In the genomic region with DNA sequence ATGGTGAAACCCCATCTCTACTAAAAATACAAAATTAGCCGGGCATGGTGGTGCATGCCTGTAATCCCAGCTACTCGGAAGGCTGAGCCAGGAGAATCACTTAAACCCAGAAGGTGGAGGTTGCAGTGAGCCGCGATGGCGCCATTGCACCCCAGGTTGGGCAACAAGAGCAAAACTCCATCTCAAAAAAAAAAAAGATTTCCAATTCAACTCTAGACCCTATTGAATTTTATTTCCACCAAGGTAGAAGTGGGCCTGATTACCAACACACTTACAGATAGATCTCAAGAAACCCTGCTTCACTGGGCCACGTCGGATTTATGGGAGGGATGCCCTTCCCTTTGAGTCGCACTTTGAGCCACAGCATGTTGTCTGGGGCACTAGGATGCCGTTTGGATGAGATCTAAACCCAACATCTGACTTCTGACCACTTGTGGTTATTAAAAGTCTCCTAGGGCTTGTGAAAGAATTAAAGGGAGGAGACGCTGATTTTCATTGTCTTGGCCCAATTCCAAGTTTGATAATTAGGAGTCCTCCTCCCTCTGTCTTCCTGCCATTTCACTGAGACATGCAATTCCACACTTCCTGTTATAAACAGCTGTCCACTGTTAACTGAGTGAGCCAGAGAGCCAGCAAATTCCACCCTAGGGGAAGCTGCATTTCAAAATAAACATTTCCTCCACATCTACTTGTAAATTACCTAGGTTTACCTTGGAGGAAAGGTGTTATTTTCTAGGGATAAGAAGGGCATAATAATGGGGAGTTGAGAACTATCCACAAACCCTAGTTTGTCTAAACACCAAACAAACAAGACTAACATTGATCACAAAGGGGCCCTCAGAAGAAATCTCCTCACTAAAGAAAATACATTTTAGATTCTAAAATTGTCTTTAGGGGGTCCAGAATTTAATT, we compare ENCODE assay signal across 8 cellular contexts. TPM values are rescaled to one million over a fixed set of nuclear protein-coding genes. Genes with fewer than 3 reads are reported as not detected.
A peak's percentile ranks its signal among the peaks of the same experiment; 100 is the strongest.
DNase-seq lines count a peak whose midpoint lies in the region; ATAC-seq, FAIRE-seq and TF ChIP-seq lines count a peak whose summit lies in the region.

No MANE protein-coding gene starts in this region.

- no peaks in the 10 kb centered on the region for H3K27me3 ChIP-seq in endothelial cell of umbilical vein (ENCODE audit: control insufficient read depth in 2 of 2, insufficient read depth in 2 of 2, low read length in 2 of 2)

- DNase-seq in H54 (ENCODE audit: insufficient read length, low spot score) = peak; percentile 42
- DNase-seq in NCI-H524 treated with DMSO at 0.1 percent for 48 hours (lab: John Stamatoyannopoulos, UW) = peak; percentile 87
- peak; percentile 81 for DNase-seq in endothelial cell of umbilical vein (ENCODE audit: low read depth, low spot score)
- DNase-seq in osteocyte (ENCODE audit: extremely low spot score, unreplicated experiment) = no peak
- no peak for DNase-seq in HK-2 (ENCODE audit: unreplicated experiment)
- no peak for DNase-seq in HPDE6-E6E7 (ENCODE audit: extremely low spot score)
- DNase-seq in DMS114 treated with DMSO at 0.1 percent for 48 hours (lab: John Stamatoyannopoulos, UW; ENCODE audit: unreplicated experiment) = no peak

- CTCF ChIA-PET in endothelial cell of umbilical vein (lab: Charles Lee) = interaction anchor here (1.3 to 4.3 kb wide), 3 partner anchors 17 to 37 kb away, joined by 3 to 40 read pairs (median 4); no protein-coding TSS in a partner anchor

- H2AFZ ChIP-seq in endothelial cell of umbilical vein (ENCODE audit: low read depth, low read length) = no peak overlapping the region

- no peaks in the 10 kb centered on the region for H3K79me2 ChIP-seq in endothelial cell of umbilical vein (ENCODE audit: control insufficient read depth, insufficient read depth, low read length)

- H3K9me3 ChIP-seq in endothelial cell of umbilical vein (replicated peaks; ENCODE audit: control insufficient read depth, insufficient read depth, low read length) = no peaks in the 10 kb centered on the region

- no peaks in the 10 kb centered on the region for H3K36me3 Mint-ChIP-seq in osteocyte (ENCODE audit: unreplicated experiment)

- ATAC-seq in GM18498 (IDR thresholded peaks at IDR 0.05; ENCODE audit: unreplicated experiment) = no peak

- H3K4me3 Mint-ChIP-seq in osteocyte (ENCODE audit: unreplicated experiment) = no peak overlapping the region

- peaks cover 29% of the 10 kb centered on the region for H3K4me1 ChIP-seq in endothelial cell of umbilical vein (ENCODE audit: control insufficient read depth, extremely low read depth, insufficient read depth, low read length)

- peaks cover 29% of the 10 kb centered on the region for H3K4me1 Mint-ChIP-seq in osteocyte (ENCODE audit: unreplicated experiment)

- no peaks in the 10 kb centered on the region for H3K9me3 Mint-ChIP-seq in osteocyte (ENCODE audit: unreplicated experiment)

- no peak for TF ChIP-seq POLR2A in H54 (IDR thresholded peaks at IDR 0.05; ENCODE audit: low read depth, low read length)
- TF ChIP-seq POLR2A in endothelial cell of umbilical vein (IDR thresholded peaks at IDR 0.05; ENCODE audit: low read depth, low read length) = no peak

- H3K4me3 ChIP-seq in endothelial cell of umbilical vein (replicated peaks in 1 of 3; ENCODE audit: insufficient read depth in 1 of 3, low read depth in 1 of 3, low read length in 3 of 3) = no peak overlapping the region

- FAIRE-seq in H54 (lab: Jason Lieb, UNC) (peak; percentile 87), endothelial cell of umbilical vein (lab: Jason Lieb, UNC) (peak; percentile 93)

- no peaks in the 10 kb centered on the region for H3K9me1 ChIP-seq in endothelial cell of umbilical vein (replicated peaks; ENCODE audit: control insufficient read depth, extremely low read depth, insufficient read depth, low read length)

- no peaks in the 10 kb centered on the region for H3K36me3 ChIP-seq in endothelial cell of umbilical vein (ENCODE audit: control insufficient read depth in 2 of 2, extremely low read depth in 1 of 2, insufficient read depth in 2 of 2, low read length in 2 of 2)

- H3K4me2 ChIP-seq in endothelial cell of umbilical vein (ENCODE audit: insufficient read depth, low read length) = peak overlapping the region; percentile 61

- TF ChIP-seq CTCF in endothelial cell of umbilical vein (IDR thresholded peaks at IDR 0.05; ENCODE audit: extremely low read depth in 1 of 2, insufficient read depth in 1 of 2, low read depth in 1 of 2, low read length in 2 of 2) (no peak), osteocyte (IDR thresholded peaks at IDR 0.05) (no peak)

- dilution Hi-C loops in endothelial cell of umbilical vein (cut with MboI; ENCODE audit: extremely low pct_ligation_motif_present, low sequenced_read_pairs) = no loop called here

- intact Hi-C loops in endothelial cell of umbilical vein (cut with micrococcal nuclease) = no loop called here

- POLR2A ChIA-PET in endothelial cell of umbilical vein (lab: Charles Lee) = no interaction called here

- H3K27me3 Mint-ChIP-seq in osteocyte (ENCODE audit: unreplicated experiment) = no peaks in the 10 kb centered on the region

- no peaks in the 10 kb centered on the region for H4K20me1 ChIP-seq in endothelial cell of umbilical vein (replicated peaks; ENCODE audit: control insufficient read depth, extremely low read depth, insufficient read depth, low read length)

- no peak overlapping the region for H3K9ac ChIP-seq in endothelial cell of umbilical vein (replicated peaks; ENCODE audit: extremely low read depth, insufficient read depth, low read length)

- no TSS peak for BruUV-seq in endothelial cell of umbilical vein (replicated peaks; lab: Mats Ljungman, UMichigan)

- H3K27ac ChIP-seq in endothelial cell of umbilical vein (ENCODE audit: insufficient read depth, low read depth, low read length) = peak overlapping the region; percentile 26

- H3K27ac Mint-ChIP-seq in osteocyte (ENCODE audit: unreplicated experiment) = peak overlapping the region; percentile 82

TF ChIP-seq in endothelial cell of umbilical vein, 7 proteins besides CTCF, POLR2A, EP300 and RAD21:
- TF ChIP-seq FOS (IDR thresholded peaks at IDR 0.05; ENCODE audit: borderline replicate concordance, insufficient read depth, low read length) (peak; percentile 35), POLR2AphosphoS5 (IDR thresholded peaks at IDR 0.05; ENCODE audit: insufficient read depth, low read depth, low read length) (peak; percentile 66), EZH2 (IDR thresholded peaks at IDR 0.05; ENCODE audit: borderline replicate concordance, low read depth, low read length, severe bottlenecking) (no peak), MYC (IDR thresholded peaks at IDR 0.05; ENCODE audit: low read depth, low read length) (no peak), JUN (IDR thresholded peaks at IDR 0.05; ENCODE audit: borderline replicate concordance, insufficient read depth, insufficient read length, low read depth) (no peak), GATA2 (IDR thresholded peaks at IDR 0.05; ENCODE audit: insufficient read depth, insufficient read length, low read depth, low read length) (peak; percentile 70)
- TF ChIP-seq, protein P1, sequence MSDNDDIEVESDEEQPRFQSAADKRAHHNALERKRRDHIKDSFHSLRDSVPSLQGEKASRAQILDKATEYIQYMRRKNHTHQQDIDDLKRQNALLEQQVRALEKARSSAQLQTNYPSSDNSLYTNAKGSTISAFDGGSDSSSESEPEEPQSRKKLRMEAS (IDR thresholded peaks at IDR 0.05; ENCODE audit: insufficient read depth, insufficient read length) = no peak

RNA-seq across cellular contexts. Expression of a gene that starts 5.2 kb away (rescaled TPM):
- total RNA-seq in endothelial cell of umbilical vein (110 and 113 TPM in 2 replicates), osteocyte (76.8 and 79.7 TPM in 2 replicates)
- polyA plus RNA-seq in endothelial cell of umbilical vein = 14.1 and 14.8 TPM in 2 replicates
- 13.2 and 15.8 TPM in 2 replicates for polyA plus RNA-seq in endothelial cell of umbilical vein (2011; cell fraction: cytosol; rRNA removed)
- 80.7 and 124 TPM in 2 replicates for polyA plus RNA-seq in endothelial cell of umbilical vein (2011; cell fraction: nucleus; rRNA removed)
- 42.4 and 43.0 TPM in 2 replicates for polyA plus RNA-seq in endothelial cell of umbilical vein (2012)
- polyA minus RNA-seq in endothelial cell of umbilical vein = 87.1 and 101 TPM in 2 replicates
- polyA minus RNA-seq in endothelial cell of umbilical vein (2011; cell fraction: cytosol; rRNA and poly(A)+ RNA removed) = 26.8 TPM
- polyA minus RNA-seq in endothelial cell of umbilical vein (2011; cell fraction: nucleus; rRNA and poly(A)+ RNA removed) = 162 and 195 TPM in 2 replicates

RNA-seq across cellular contexts. Expression of a gene that starts 55.8 kb away (rescaled TPM):
- total RNA-seq in endothelial cell of umbilical vein = 1,530 and 1,593 TPM in 2 replicates
- 1,111 and 1,134 TPM in 2 replicates for polyA plus RNA-seq in endothelial cell of umbilical vein
- 1,324 and 1,546 TPM in 2 replicates for polyA plus RNA-seq in endothelial cell of umbilical vein (2011; cell fraction: cytosol; rRNA removed)
- 1,008 and 1,022 TPM in 2 replicates for polyA plus RNA-seq in endothelial cell of umbilical vein (2011; cell fraction: nucleus; rRNA removed)
- polyA plus RNA-seq in endothelial cell of umbilical vein (2012) = 1,225 and 1,921 TPM in 2 replicates
- 1,405 and 1,507 TPM in 2 replicates for polyA minus RNA-seq in endothelial cell of umbilical vein
- 1,988 TPM for polyA minus RNA-seq in endothelial cell of umbilical vein (2011; cell fraction: cytosol; rRNA and poly(A)+ RNA removed)
- 303 and 331 TPM in 2 replicates for polyA minus RNA-seq in endothelial cell of umbilical vein (2011; cell fraction: nucleus; rRNA and poly(A)+ RNA removed)
- total RNA-seq in osteocyte = 744 and 748 TPM in 2 replicates

Comparison
In these comparisons a context has a peak if more than half of its experiments do, and no peak if none do; other contexts are left out.
1. DNase-seq: peak in H54 (single experiment), NCI-H524 treated with DMSO at 0.1 percent for 48 hours (single experiment) and endothelial cell of umbilical vein (single experiment); none in osteocyte (single experiment), HK-2 (single experiment), HPDE6-E6E7 (single experiment) and DMS114 treated with DMSO at 0.1 percent for 48 hours (single experiment).